In the genomic region with DNA sequence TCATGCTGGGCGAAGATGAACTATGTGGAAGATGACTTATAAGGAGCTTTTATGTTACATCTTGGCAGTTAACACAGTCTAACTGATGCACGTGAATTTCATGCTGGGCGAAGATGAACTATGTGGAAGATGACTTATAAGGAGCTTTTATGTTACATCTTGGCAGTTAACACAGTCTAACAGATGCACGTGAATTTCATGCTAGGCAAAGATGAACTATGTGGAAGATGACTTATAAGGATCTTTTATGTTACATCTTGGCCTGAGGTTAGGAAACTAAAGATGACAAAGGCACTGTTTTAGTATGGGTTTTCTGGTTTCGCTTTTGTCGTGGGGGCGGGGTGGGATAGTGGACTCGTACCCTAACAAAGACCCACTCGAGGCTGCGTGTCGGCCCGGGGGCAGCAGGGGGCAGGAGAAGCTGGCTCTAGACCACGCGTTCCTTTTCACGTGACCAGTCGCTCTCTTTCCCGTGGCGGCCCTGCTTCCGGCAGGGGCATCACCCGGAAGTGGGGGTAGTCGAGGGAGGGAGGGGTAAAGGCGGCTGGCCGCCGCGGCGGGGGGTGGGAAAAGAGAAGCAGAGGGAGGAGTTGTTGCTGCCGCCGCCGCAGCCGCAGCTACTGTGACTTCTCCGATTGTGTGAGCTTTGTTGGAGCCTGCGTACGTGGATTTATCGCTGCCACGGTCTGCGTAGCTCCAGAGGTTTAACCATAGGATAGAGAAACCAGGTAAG, we compare ENCODE assay signal across 1 cellular context.
TF ChIP-seq lines count a peak whose summit lies in the region.

A gene (plus strand): TSS at position 586 of the 733 bp plus-strand sequence. CDS start 60,949 bp downstream, outside the sequence.

TF ChIP-seq in H1, 55 proteins besides CTCF, POLR2A, EP300 and RAD21 (continued from another document):
- TF ChIP-seq, protein P1, sequence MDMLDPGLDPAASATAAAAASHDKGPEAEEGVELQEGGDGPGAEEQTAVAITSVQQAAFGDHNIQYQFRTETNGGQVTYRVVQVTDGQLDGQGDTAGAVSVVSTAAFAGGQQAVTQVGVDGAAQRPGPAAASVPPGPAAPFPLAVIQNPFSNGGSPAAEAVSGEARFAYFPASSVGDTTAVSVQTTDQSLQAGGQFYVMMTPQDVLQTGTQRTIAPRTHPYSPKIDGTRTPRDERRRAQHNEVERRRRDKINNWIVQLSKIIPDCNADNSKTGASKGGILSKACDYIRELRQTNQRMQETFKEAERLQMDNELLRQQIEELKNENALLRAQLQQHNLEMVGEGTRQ (IDR thresholded peaks at IDR 0.05; ENCODE audit: low read length) = peak; percentile 70
- no peak for TF ChIP-seq RFX5 (IDR thresholded peaks at IDR 0.05; ENCODE audit: borderline replicate concordance, low read depth, low read length)
- no peak for TF ChIP-seq SUZ12 (IDR thresholded peaks at IDR 0.05; ENCODE audit: low read length)
- no peak for TF ChIP-seq ASH2L (IDR thresholded peaks at IDR 0.05; ENCODE audit: low read length)
- no peak for TF ChIP-seq MAFK (IDR thresholded peaks at IDR 0.05; ENCODE audit: low read depth, low read length)
- TF ChIP-seq, protein P2, sequence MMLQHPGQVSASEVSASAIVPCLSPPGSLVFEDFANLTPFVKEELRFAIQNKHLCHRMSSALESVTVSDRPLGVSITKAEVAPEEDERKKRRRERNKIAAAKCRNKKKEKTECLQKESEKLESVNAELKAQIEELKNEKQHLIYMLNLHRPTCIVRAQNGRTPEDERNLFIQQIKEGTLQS (IDR thresholded peaks at IDR 0.05; ENCODE audit: insufficient read depth, low read depth, low read length) = 0 out of 2 replicates have a peak, but pooled peaks have one; percentile 41
- TF ChIP-seq PHF8 (conservative IDR thresholded peaks at IDR 0.05; ENCODE audit: low read depth, low read length) = 0 out of 2 replicates have a peak, but pooled peaks have one; percentile 26
- TF ChIP-seq, protein P3, sequence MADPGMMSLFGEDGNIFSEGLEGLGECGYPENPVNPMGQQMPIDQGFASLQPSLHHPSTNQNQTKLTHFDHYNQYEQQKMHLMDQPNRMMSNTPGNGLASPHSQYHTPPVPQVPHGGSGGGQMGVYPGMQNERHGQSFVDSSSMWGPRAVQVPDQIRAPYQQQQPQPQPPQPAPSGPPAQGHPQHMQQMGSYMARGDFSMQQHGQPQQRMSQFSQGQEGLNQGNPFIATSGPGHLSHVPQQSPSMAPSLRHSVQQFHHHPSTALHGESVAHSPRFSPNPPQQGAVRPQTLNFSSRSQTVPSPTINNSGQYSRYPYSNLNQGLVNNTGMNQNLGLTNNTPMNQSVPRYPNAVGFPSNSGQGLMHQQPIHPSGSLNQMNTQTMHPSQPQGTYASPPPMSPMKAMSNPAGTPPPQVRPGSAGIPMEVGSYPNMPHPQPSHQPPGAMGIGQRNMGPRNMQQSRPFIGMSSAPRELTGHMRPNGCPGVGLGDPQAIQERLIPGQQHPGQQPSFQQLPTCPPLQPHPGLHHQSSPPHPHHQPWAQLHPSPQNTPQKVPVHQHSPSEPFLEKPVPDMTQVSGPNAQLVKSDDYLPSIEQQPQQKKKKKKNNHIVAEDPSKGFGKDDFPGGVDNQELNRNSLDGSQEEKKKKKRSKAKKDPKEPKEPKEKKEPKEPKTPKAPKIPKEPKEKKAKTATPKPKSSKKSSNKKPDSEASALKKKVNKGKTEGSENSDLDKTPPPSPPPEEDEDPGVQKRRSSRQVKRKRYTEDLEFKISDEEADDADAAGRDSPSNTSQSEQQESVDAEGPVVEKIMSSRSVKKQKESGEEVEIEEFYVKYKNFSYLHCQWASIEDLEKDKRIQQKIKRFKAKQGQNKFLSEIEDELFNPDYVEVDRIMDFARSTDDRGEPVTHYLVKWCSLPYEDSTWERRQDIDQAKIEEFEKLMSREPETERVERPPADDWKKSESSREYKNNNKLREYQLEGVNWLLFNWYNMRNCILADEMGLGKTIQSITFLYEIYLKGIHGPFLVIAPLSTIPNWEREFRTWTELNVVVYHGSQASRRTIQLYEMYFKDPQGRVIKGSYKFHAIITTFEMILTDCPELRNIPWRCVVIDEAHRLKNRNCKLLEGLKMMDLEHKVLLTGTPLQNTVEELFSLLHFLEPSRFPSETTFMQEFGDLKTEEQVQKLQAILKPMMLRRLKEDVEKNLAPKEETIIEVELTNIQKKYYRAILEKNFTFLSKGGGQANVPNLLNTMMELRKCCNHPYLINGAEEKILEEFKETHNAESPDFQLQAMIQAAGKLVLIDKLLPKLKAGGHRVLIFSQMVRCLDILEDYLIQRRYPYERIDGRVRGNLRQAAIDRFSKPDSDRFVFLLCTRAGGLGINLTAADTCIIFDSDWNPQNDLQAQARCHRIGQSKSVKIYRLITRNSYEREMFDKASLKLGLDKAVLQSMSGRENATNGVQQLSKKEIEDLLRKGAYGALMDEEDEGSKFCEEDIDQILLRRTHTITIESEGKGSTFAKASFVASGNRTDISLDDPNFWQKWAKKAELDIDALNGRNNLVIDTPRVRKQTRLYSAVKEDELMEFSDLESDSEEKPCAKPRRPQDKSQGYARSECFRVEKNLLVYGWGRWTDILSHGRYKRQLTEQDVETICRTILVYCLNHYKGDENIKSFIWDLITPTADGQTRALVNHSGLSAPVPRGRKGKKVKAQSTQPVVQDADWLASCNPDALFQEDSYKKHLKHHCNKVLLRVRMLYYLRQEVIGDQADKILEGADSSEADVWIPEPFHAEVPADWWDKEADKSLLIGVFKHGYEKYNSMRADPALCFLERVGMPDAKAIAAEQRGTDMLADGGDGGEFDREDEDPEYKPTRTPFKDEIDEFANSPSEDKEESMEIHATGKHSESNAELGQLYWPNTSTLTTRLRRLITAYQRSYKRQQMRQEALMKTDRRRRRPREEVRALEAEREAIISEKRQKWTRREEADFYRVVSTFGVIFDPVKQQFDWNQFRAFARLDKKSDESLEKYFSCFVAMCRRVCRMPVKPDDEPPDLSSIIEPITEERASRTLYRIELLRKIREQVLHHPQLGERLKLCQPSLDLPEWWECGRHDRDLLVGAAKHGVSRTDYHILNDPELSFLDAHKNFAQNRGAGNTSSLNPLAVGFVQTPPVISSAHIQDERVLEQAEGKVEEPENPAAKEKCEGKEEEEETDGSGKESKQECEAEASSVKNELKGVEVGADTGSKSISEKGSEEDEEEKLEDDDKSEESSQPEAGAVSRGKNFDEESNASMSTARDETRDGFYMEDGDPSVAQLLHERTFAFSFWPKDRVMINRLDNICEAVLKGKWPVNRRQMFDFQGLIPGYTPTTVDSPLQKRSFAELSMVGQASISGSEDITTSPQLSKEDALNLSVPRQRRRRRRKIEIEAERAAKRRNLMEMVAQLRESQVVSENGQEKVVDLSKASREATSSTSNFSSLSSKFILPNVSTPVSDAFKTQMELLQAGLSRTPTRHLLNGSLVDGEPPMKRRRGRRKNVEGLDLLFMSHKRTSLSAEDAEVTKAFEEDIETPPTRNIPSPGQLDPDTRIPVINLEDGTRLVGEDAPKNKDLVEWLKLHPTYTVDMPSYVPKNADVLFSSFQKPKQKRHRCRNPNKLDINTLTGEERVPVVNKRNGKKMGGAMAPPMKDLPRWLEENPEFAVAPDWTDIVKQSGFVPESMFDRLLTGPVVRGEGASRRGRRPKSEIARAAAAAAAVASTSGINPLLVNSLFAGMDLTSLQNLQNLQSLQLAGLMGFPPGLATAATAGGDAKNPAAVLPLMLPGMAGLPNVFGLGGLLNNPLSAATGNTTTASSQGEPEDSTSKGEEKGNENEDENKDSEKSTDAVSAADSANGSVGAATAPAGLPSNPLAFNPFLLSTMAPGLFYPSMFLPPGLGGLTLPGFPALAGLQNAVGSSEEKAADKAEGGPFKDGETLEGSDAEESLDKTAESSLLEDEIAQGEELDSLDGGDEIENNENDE (IDR thresholded peaks at IDR 0.05; ENCODE audit: insufficient replicate concordance, low read length) = no peak
- TF ChIP-seq BACH1 (IDR thresholded peaks at IDR 0.05; ENCODE audit: low read length) = no peak
- no peak for TF ChIP-seq GTF2F1 (IDR thresholded peaks at IDR 0.05; ENCODE audit: borderline replicate concordance, low read depth, low read length)
- 0 out of 2 replicates have a peak, but pooled peaks have one; percentile 45 for TF ChIP-seq EGR1 (IDR thresholded peaks at IDR 0.05; ENCODE audit: borderline replicate concordance, low read depth, low read length)
- TF ChIP-seq, protein P4, sequence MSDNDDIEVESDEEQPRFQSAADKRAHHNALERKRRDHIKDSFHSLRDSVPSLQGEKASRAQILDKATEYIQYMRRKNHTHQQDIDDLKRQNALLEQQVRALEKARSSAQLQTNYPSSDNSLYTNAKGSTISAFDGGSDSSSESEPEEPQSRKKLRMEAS (IDR thresholded peaks at IDR 0.05) = peak; percentile 89
- TF ChIP-seq KDM5A (IDR thresholded peaks at IDR 0.05; ENCODE audit: low read length) = no peak
- no peak for TF ChIP-seq CTBP2 (IDR thresholded peaks at IDR 0.05; ENCODE audit: borderline replicate concordance, insufficient read depth, insufficient read length, low read length)
- TF ChIP-seq CBX8 (IDR thresholded peaks at IDR 0.05; ENCODE audit: borderline replicate concordance, low read depth, low read length) = no peak
- no peak for TF ChIP-seq CHD2 (IDR thresholded peaks at IDR 0.05; ENCODE audit: low read length)
- peak; percentile 35; the same call in 1 of the 2 replicates for TF ChIP-seq TAF1 (IDR thresholded peaks at IDR 0.05; ENCODE audit: low read depth, low read length)
- TF ChIP-seq, protein P5, sequence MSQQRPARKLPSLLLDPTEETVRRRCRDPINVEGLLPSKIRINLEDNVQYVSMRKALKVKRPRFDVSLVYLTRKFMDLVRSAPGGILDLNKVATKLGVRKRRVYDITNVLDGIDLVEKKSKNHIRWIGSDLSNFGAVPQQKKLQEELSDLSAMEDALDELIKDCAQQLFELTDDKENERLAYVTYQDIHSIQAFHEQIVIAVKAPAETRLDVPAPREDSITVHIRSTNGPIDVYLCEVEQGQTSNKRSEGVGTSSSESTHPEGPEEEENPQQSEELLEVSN (IDR thresholded peaks at IDR 0.05) = 0 out of 2 replicates have a peak, but pooled peaks have one; percentile 24
- TF ChIP-seq CEBPB (IDR thresholded peaks at IDR 0.05; ENCODE audit: low read depth, low read length) = no peak
- no peak for TF ChIP-seq YY1 (IDR thresholded peaks at IDR 0.05; ENCODE audit: low read depth, low read length)
- TF ChIP-seq RBBP5 (IDR thresholded peaks at IDR 0.05; ENCODE audit: borderline replicate concordance, low read depth, low read length) = no peak
- 0 out of 4 replicates have a peak, but pooled peaks of 1 of the 2 experiments have one; percentile 30 for TF ChIP-seq SIN3A (conservative IDR thresholded peaks at IDR 0.05 in 1 of 2, IDR thresholded peaks at IDR 0.05 in 1 of 2; ENCODE audit: low read depth in 1 of 2, low read length in 2 of 2)
- TF ChIP-seq CHD1 (IDR thresholded peaks at IDR 0.05; ENCODE audit: low read depth, low read length) = no peak
